ENCODE assay signal across 17 cellular contexts in genomic region chr6:167798453-167798852, GRCh38. TPM values are rescaled to one million over a fixed set of nuclear protein-coding genes. Genes with fewer than 3 reads are reported as not detected.
DNase-seq lines count a peak whose midpoint lies in the region; ATAC-seq, FAIRE-seq and TF ChIP-seq lines count a peak whose summit lies in the region.
"Had no signal": no experiment of that assay in that cellular context is flagged by ENCODE, and none has a peak within 500 bp of the region (broad histone marks: within the 10 kb centered on the region; RNA-seq: fewer than 3 reads in every experiment).

No MANE protein-coding gene starts in this region.

- no peaks in the 10 kb centered on the region for H3K36me3 Mint-ChIP-seq in activated CD8-positive, alpha-beta memory T cell treated with anti-CD3 and anti-CD28 coated beads, Interleukin-2, amount 10 ng/mL, durations not matched to agents 7 days and 5 days
- H3K36me3 Mint-ChIP-seq in activated CD4-positive, alpha-beta T cell treated with anti-CD3 and anti-CD28 coated beads, Interleukin-2, amount 10 ng/mL, durations not matched to agents 24 days and 14 days (ENCODE audit: low read depth): no peaks in the 10 kb centered on the region
- no peaks in the 10 kb centered on the region for H3K36me3 Mint-ChIP-seq in CD14-positive monocyte

- no peaks in the 10 kb centered on the region for H3K9me3 ChIP-seq in pancreas
- H3K9me3 ChIP-seq: HAP-1, SJSA1 had no signal

- no peaks in the 10 kb centered on the region for H3K36me3 ChIP-seq in pancreas
- H3K36me3 ChIP-seq: BLaER1 treated with 17β-estradiol and CSF1 and Interleukin-3, amounts not matched to agents 10 nM and 100 nM; HAP-1; SJSA1 had no signal

- peaks cover 0 to 8% (median 0%) of the 10 kb centered on the region in 3 donors for H3K4me1 ChIP-seq in pancreas

- ATAC-seq in activated CD8-positive, alpha-beta memory T cell treated with anti-CD3 and anti-CD28 coated beads, Interleukin-2, amount 10 ng/mL, durations not matched to agents 7 days and 5 days: no peak
- ATAC-seq in pancreas: no peak
- no peak for ATAC-seq in GM18520 (IDR thresholded peaks at IDR 0.05; ENCODE audit: unreplicated experiment)
- ATAC-seq: PC-3 had no signal

- H3K9me3 Mint-ChIP-seq in activated CD8-positive, alpha-beta memory T cell treated with anti-CD3 and anti-CD28 coated beads, Interleukin-2, amount 10 ng/mL, durations not matched to agents 7 days and 5 days (ENCODE audit: low read depth): no peaks in the 10 kb centered on the region
- no peaks in the 10 kb centered on the region for H3K9me3 Mint-ChIP-seq in activated CD4-positive, alpha-beta T cell treated with anti-CD3 and anti-CD28 coated beads, Interleukin-2, amount 10 ng/mL, durations not matched to agents 24 days and 14 days
- peaks cover 0 to 12% (median under 1%) of the 10 kb centered on the region in 7 donors for H3K9me3 Mint-ChIP-seq in CD14-positive monocyte

- intact Hi-C loops in pancreas (cut with DNase I) (no loop called here), CD14-positive monocyte (cut with micrococcal nuclease) (no loop called here)
- intact Hi-C loops in activated CD4-positive, alpha-beta T cell treated with anti-CD3 and anti-CD28 coated beads, Interleukin-2, amount 10 ng/mL, durations not matched to agents 24 days and 14 days (cut with micrococcal nuclease): no loop called here

- H3K27ac Mint-ChIP-seq in activated CD8-positive, alpha-beta memory T cell treated with anti-CD3 and anti-CD28 coated beads, Interleukin-2, amount 10 ng/mL, durations not matched to agents 7 days and 5 days: no peak overlapping the region
- no peak overlapping the region for H3K27ac Mint-ChIP-seq in activated CD4-positive, alpha-beta T cell treated with anti-CD3 and anti-CD28 coated beads, Interleukin-2, amount 10 ng/mL, durations not matched to agents 24 days and 14 days
- peak overlapping the region in 1 of 7 donors; percentile 22 for H3K27ac Mint-ChIP-seq in CD14-positive monocyte

- DNase-seq in activated CD8-positive, alpha-beta memory T cell treated with anti-CD3 and anti-CD28 coated beads for 24 hours: peak; percentile 13
- DNase-seq in activated CD8-positive, alpha-beta memory T cell treated with anti-CD3 and anti-CD28 coated beads, Interleukin-2, amount 10 ng/mL, durations not matched to agents 7 days and 5 days: no peak
- DNase-seq in iPS-NIHi7 (ENCODE audit: extremely low spot score) (peak; percentile 8), pancreas (no peak), CD14-positive monocyte (ENCODE audit: low spot score) (no peak)
- no peak for DNase-seq in activated CD4-positive, alpha-beta T cell treated with anti-CD3 and anti-CD28 coated beads, Interleukin-2, amount 10 ng/mL, durations not matched to agents 24 days and 14 days
- DNase-seq: DMS153, IMR-90, NCI-H1105 treated with DMSO at 0.1 percent for 48 hours, NCI-H187, PC-3 had no signal

- H3K4me1 Mint-ChIP-seq in activated CD8-positive, alpha-beta memory T cell treated with anti-CD3 and anti-CD28 coated beads, Interleukin-2, amount 10 ng/mL, durations not matched to agents 7 days and 5 days: peaks cover 8% of the 10 kb centered on the region
- H3K4me1 Mint-ChIP-seq in activated CD4-positive, alpha-beta T cell treated with anti-CD3 and anti-CD28 coated beads, Interleukin-2, amount 10 ng/mL, durations not matched to agents 24 days and 14 days: peaks cover 3% of the 10 kb centered on the region
- peaks cover 4% of the 10 kb centered on the region for H3K4me1 Mint-ChIP-seq in CD14-positive monocyte

- H3K27me3 Mint-ChIP-seq in activated CD8-positive, alpha-beta memory T cell treated with anti-CD3 and anti-CD28 coated beads, Interleukin-2, amount 10 ng/mL, durations not matched to agents 7 days and 5 days: peaks cover 64% of the 10 kb centered on the region
- peaks cover 63% of the 10 kb centered on the region for H3K27me3 Mint-ChIP-seq in activated CD4-positive, alpha-beta T cell treated with anti-CD3 and anti-CD28 coated beads, Interleukin-2, amount 10 ng/mL, durations not matched to agents 24 days and 14 days
- peaks cover 66 to 81% (median 73%) of the 10 kb centered on the region in 3 donors for H3K27me3 Mint-ChIP-seq in CD14-positive monocyte (ENCODE audit: low read depth in 3 of 3)

- TF ChIP-seq CTCF in pancreas (IDR thresholded peaks at IDR 0.05) (no peak), CD14-positive monocyte (IDR thresholded peaks at IDR 0.05) (no peak)

- peak overlapping the region; percentile 55 to 71 (median 58) for H3K27ac ChIP-seq in pancreas
- H3K27ac ChIP-seq: BLaER1 treated with 17β-estradiol and CSF1 and Interleukin-3, amounts not matched to agents 10 nM and 100 nM; SJSA1 had no signal

- CTCF ChIA-PET in activated CD8-positive, alpha-beta memory T cell treated with anti-CD3 and anti-CD28 coated beads, Interleukin-2, amount 10 ng/mL, durations not matched to agents 7 days and 5 days (lab: Charles Lee): no interaction called here

- FAIRE-seq in pancreas (lab: Jason Lieb, UNC): no peak
- FAIRE-seq: A204.1, GM19239 had no signal

- WGBS in pancreas, 2 donors: 80 to 86% methylated on average over 12 of the region's 12 CpGs

- H3K4me3 ChIP-seq in pancreas: no peak overlapping the region
- H3K4me3 ChIP-seq: BLaER1 treated with 17β-estradiol and CSF1 and Interleukin-3, amounts not matched to agents 10 nM and 100 nM; HAP-1; SJSA1 had no signal

- H3K27me3 ChIP-seq in pancreas: no peaks in the 10 kb centered on the region
- H3K27me3 ChIP-seq: SJSA1 had no signal

- no peak overlapping the region for H3K4me3 Mint-ChIP-seq in activated CD8-positive, alpha-beta memory T cell treated with anti-CD3 and anti-CD28 coated beads, Interleukin-2, amount 10 ng/mL, durations not matched to agents 7 days and 5 days
- no peak overlapping the region for H3K4me3 Mint-ChIP-seq in activated CD4-positive, alpha-beta T cell treated with anti-CD3 and anti-CD28 coated beads, Interleukin-2, amount 10 ng/mL, durations not matched to agents 24 days and 14 days
- H3K4me3 Mint-ChIP-seq in CD14-positive monocyte: peak overlapping the region in 1 of 2 donors; percentile 47

RNA-seq across cellular contexts. Expression of gene AFDN, which starts 28.3 kb away (rescaled TPM):
- 10 to 100 TPM; 38.7 to 94.6 TPM for total RNA-seq in activated CD8-positive, alpha-beta memory T cell treated with anti-CD3 and anti-CD28 coated beads, Interleukin-2, amount 10 ng/mL, durations not matched to agents 7 days and 5 days
- total RNA-seq in pancreas: 100 to 1,000 TPM in 1 of 6 donors, 10 to 100 TPM in 5; 66.6 to 122 (median 75.7) TPM
- polyA plus RNA-seq in pancreas (10 to 100 TPM; 55.2 to 56.7 TPM), CD14-positive monocyte (under 1 TPM in 1 of 2 donors, not detected in 1; 0.03 TPM)
- total RNA-seq in activated CD4-positive, alpha-beta T cell treated with anti-CD3 and anti-CD28 coated beads, Interleukin-2, amount 10 ng/mL, durations not matched to agents 24 days and 14 days: 40.8 and 42.2 TPM in 2 replicates

Comparison
In these comparisons a context has a peak if more than half of its experiments do, and no peak if none do; other contexts are left out.
1. DNase-seq: peak in activated CD8-positive, alpha-beta memory T cell treated with anti-CD3 and anti-CD28 coated beads for 24 hours (single experiment) and iPS-NIHi7 (single experiment); none in activated CD8-positive, alpha-beta memory T cell treated with anti-CD3 and anti-CD28 coated beads, Interleukin-2, amount 10 ng/mL, durations not matched to agents 7 days and 5 days (single experiment), pancreas (0 of 6), activated CD4-positive, alpha-beta T cell treated with anti-CD3 and anti-CD28 coated beads, Interleukin-2, amount 10 ng/mL, durations not matched to agents 24 days and 14 days (single experiment) and CD14-positive monocyte (single experiment).